Comparison of ENCODE assay signal across 10 cellular contexts in the genomic region with DNA sequence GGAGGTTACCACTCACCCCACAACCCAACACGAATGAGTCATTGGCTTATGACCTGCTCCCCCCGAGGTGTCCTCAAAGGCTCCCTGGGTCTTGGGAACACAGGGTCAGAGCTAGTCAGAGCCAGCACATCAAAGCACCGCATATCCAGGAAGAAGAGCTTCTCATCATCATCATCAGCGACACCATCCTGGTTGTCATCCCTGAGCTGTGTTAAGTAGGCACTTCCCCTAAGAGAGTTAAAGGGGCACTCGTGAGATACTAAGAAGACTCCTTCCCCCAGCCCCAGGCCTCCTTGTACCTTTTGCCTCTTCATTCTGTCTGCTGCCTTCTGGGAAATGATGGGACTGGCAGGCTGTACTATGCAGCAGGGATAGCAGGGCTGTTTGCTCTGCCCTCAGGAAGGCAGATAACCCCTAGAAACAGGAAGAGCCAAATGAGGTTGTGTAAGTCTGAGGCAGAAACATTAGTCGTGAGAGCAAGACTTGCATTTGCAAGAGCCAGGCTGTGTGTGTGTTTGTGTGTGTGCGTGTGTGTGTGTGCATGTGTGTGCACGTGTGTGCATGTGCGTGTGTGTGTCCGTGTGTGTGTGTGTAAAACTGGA. TPM values are rescaled to one million over a fixed set of nuclear protein-coding genes. Genes with fewer than 3 reads are reported as not detected.
DNase-seq lines count a peak whose midpoint lies in the region; ATAC-seq and TF ChIP-seq lines count a peak whose summit lies in the region.
"Had no signal": no experiment of that assay in that cellular context is flagged by ENCODE, and none has a peak within 500 bp of the region (broad histone marks: within the 10 kb centered on the region; RNA-seq: fewer than 3 reads in every experiment).

No MANE protein-coding gene starts in this region.

- peaks cover 2 to 12% of the 10 kb centered on the region in 2 donors for H3K4me1 ChIP-seq in left lung

- no peaks in the 10 kb centered on the region for H3K27me3 ChIP-seq in left lung

- peaks cover 18% of the 10 kb centered on the region for H3K36me3 Mint-ChIP-seq in activated T-helper 17 cell treated with anti-CD3 and anti-CD28 coated beads, Interleukin-2, amount 50 U/mL, for 72 hours (ENCODE audit: low read depth)
- H3K36me3 Mint-ChIP-seq: naive B cell had no signal

- no peak for TF ChIP-seq CTCF in left lung (IDR thresholded peaks at IDR 0.05)

- H3K36me3 ChIP-seq in left lung, result no peaks in the 10 kb centered on the region

- no peaks in the 10 kb centered on the region for H3K27me3 Mint-ChIP-seq in activated T-helper 17 cell treated with anti-CD3 and anti-CD28 coated beads, Interleukin-2, amount 50 U/mL, for 72 hours

- no peaks in the 10 kb centered on the region for H3K9me3 Mint-ChIP-seq in activated T-helper 17 cell treated with anti-CD3 and anti-CD28 coated beads, Interleukin-2, amount 50 U/mL, for 72 hours
- H3K9me3 Mint-ChIP-seq: naive B cell had no signal

- in situ Hi-C loops in ACHN (cut with HindIII; ENCODE audit: low pct_ligation_motif_present, low pct_unique_long_range_greater_than_20kb, low sequenced_read_pairs), result no loop called here

- peaks cover 34% of the 10 kb centered on the region for H3K4me1 Mint-ChIP-seq in activated T-helper 17 cell treated with anti-CD3 and anti-CD28 coated beads, Interleukin-2, amount 50 U/mL, for 72 hours

- H3K27ac ChIP-seq in left lung, result peak overlapping the region; percentile 34 to 48
- H3K27ac ChIP-seq: KMS-11 had no signal

- peak overlapping the region; percentile 87 for H3K4me3 Mint-ChIP-seq in activated T-helper 17 cell treated with anti-CD3 and anti-CD28 coated beads, Interleukin-2, amount 50 U/mL, for 72 hours

- no peaks in the 10 kb centered on the region for H3K9me3 ChIP-seq in left lung

- intact Hi-C loops in left lung (cut with DNase I), result no loop called here

- H3K27ac Mint-ChIP-seq in activated T-helper 17 cell treated with anti-CD3 and anti-CD28 coated beads, Interleukin-2, amount 50 U/mL, for 72 hours, result peak overlapping the region; percentile 95
- H3K27ac Mint-ChIP-seq: naive B cell had no signal

- H3K4me3 ChIP-seq in left lung, result no peak overlapping the region

- ATAC-seq in activated T-helper 17 cell treated with anti-CD3 and anti-CD28 coated beads, Interleukin-2, amount 50 U/mL, for 72 hours (replicated peaks), result peak; percentile 50
- ATAC-seq in left lung, result peak; percentile 24
- ATAC-seq in HG03196 (IDR thresholded peaks at IDR 0.05; ENCODE audit: unreplicated experiment), result no peak
- no peak for ATAC-seq in HG03045 (IDR thresholded peaks at IDR 0.05; ENCODE audit: unreplicated experiment)

- DNase-seq in ACHN (peak; percentile 18), HCEC 1CT (peak; percentile 92), left lung (no peak), epidermal melanocyte (ENCODE audit: insufficient read length, low spot score) (no peak), COLO829 (ENCODE audit: low spot score) (no peak)
- DNase-seq: naive B cell had no signal

RNA-seq across cellular contexts. Expression of a gene that starts 11.1 kb away (rescaled TPM):
- total RNA-seq in activated T-helper 17 cell treated with anti-CD3 and anti-CD28 coated beads, Interleukin-2, amount 50 U/mL, for 72 hours, result not detected
- under 1 TPM in 1 of 2 donors, not detected in 1; 0.34 TPM for total RNA-seq in left lung

RNA-seq across cellular contexts. Expression of a gene that starts 24.6 kb away (rescaled TPM):
- 10 to 100 TPM in 1 of 2 donors, 1 to 10 TPM in 1; 3.3 to 27.6 TPM for total RNA-seq in activated T-helper 17 cell treated with anti-CD3 and anti-CD28 coated beads, Interleukin-2, amount 50 U/mL, for 72 hours
- total RNA-seq in left lung, result not detected

Comparison
In these comparisons a context has a peak if more than half of its experiments do, and no peak if none do; other contexts are left out.
1. DNase-seq: peak in ACHN (single experiment) and HCEC 1CT (single experiment); none in left lung (0 of 2), epidermal melanocyte (single experiment) and COLO829 (single experiment).
2. ATAC-seq: peak in activated T-helper 17 cell treated with anti-CD3 and anti-CD28 coated beads, Interleukin-2, amount 50 U/mL, for 72 hours (single experiment) and left lung (single experiment); none in HG03196 (single experiment) and HG03045 (single experiment).
3. RNA of a gene that starts 24.6 kb away (total RNA-seq): 3.3 to 27.6 TPM in activated T-helper 17 cell treated with anti-CD3 and anti-CD28 coated beads, Interleukin-2, amount 50 U/mL, for 72 hours; not detected in left lung; every median in the first group is over 4 times any median in the second.